ENCODE assay signal across 1 cellular context in genomic region chr19:39125199-39125553, GRCh38.
TF ChIP-seq lines count a peak whose summit lies in the region.

No MANE protein-coding gene starts in this region.

TF ChIP-seq in GM23338, 12 proteins besides CTCF, POLR2A, EP300 and RAD21 (continued from another document):
- TF ChIP-seq ZNF462 (CRISPR knock-in tag; IDR thresholded peaks at IDR 0.05), result no peak
- no peak for TF ChIP-seq ETS1 (IDR thresholded peaks at IDR 0.05)
- TF ChIP-seq EZH2phosphoT487 (IDR thresholded peaks at IDR 0.05; ENCODE audit: unreplicated experiment), result no peak
- no peak for TF ChIP-seq EZH2 (IDR thresholded peaks at IDR 0.05; ENCODE audit: low read depth, unreplicated experiment)
- TF ChIP-seq CREB1 (CRISPR knock-in tag; IDR thresholded peaks at IDR 0.05; ENCODE audit: low read depth), result no peak
